In genomic region chr3:125928816-125929545, GRCh38 we compare ENCODE assay signal across 8 cellular contexts. TPM values are rescaled to one million over a fixed set of nuclear protein-coding genes. Genes with fewer than 3 reads are reported as not detected.
A peak's percentile ranks its signal among the peaks of the same experiment; 100 is the strongest.
DNase-seq lines count a peak whose midpoint lies in the region; ATAC-seq, FAIRE-seq and TF ChIP-seq lines count a peak whose summit lies in the region.
"Not testable (repeated sequence)": the region's sequence is repeated elsewhere in the genome, so short reads cannot be mapped to it uniquely, and the experiment has no call there.

No MANE protein-coding gene starts in this region.

- POLR2A ChIA-PET in GM10248 (lab: Yijun Ruan, JAX); T-cell (lab: Charles Lee): not testable (repeated sequence)

- peak; percentile 87 for FAIRE-seq in urothelium cell line (lab: Jason Lieb, UNC)

- H3K4me3 ChIP-seq in lung: not testable (repeated sequence)

- CTCF ChIA-PET in GM10248 (lab: Yijun Ruan, JAX): interaction anchor here (1.0 to 1.8 kb wide), 5 partner anchors 13 to 541 kb away, joined by 3 to 5 read pairs (median 4); no protein-coding TSS in a partner anchor
- CTCF ChIA-PET in T-cell (lab: Charles Lee): interaction anchor here in 1 of 2 donors (0.6 kb wide), 1 partner anchor 267 kb away, joined by 3 read pairs; no protein-coding TSS in a partner anchor

- DNase-seq in GM10248 (ENCODE audit: extremely low spot score); urothelium cell line (ENCODE audit: low spot score): not testable (repeated sequence)
- DNase-seq in NCI-H1694 (lab: John Stamatoyannopoulos, UW) (peak; percentile 27), T-cell (peak in 33 of 34 experiments; percentile 21 to 71 (median 57)), endothelial cell (ENCODE audit: low spot score) (peak; percentile 87), lung (ENCODE audit: low spot score) (peak; percentile 67)
- peak; percentile 57 for DNase-seq in activated T-helper 2 cell treated with anti-CD3 and anti-CD28 coated beads, Interferon-gamma antibody, Interleukin-2, Interleukin-4, amounts not matched to agents 10 μg/mL and 5 μg/mL and 100 μg/mL, durations not matched to agents 14 hours and 24 hours and 36 hours (ENCODE audit: low spot score)
- DNase-seq in stimulated activated CD4-positive, alpha-beta T cell treated with anti-CD3 and anti-CD28 coated beads, Interleukin-15, amount 100 ng/mL, for 1 hour (ENCODE audit: low read depth in 1 of 2, low spot score in 1 of 2): peak; percentile 32 to 58

- H3K27ac ChIP-seq in lung (ENCODE audit: low read depth in 1 of 2, low read length in 1 of 2): not testable (repeated sequence)

- intact Hi-C loops in activated T-helper 2 cell treated with anti-CD3 and anti-CD28 coated beads, Interferon-gamma antibody, Interleukin-2, Interleukin-4, amounts not matched to agents 10 μg/mL and 5 μg/mL and 100 μg/mL, durations not matched to agents 14 hours and 24 hours and 36 hours (cut with micrococcal nuclease): not testable (repeated sequence)

- not testable (repeated sequence) for H3K9me3 ChIP-seq in lung (ENCODE audit: control insufficient read depth in 2 of 2, insufficient read depth in 1 of 2, low read length in 1 of 2)

- H3K4me3 Mint-ChIP-seq in T-cell; activated T-helper 2 cell treated with anti-CD3 and anti-CD28 coated beads, Interferon-gamma antibody, Interleukin-2, Interleukin-4, amounts not matched to agents 10 μg/mL and 5 μg/mL and 100 μg/mL, durations not matched to agents 14 hours and 24 hours and 36 hours (ENCODE audit: low read depth); endothelial cell (ENCODE audit: unreplicated experiment): not testable (repeated sequence)

- H3K27ac Mint-ChIP-seq in T-cell; activated T-helper 2 cell treated with anti-CD3 and anti-CD28 coated beads, Interferon-gamma antibody, Interleukin-2, Interleukin-4, amounts not matched to agents 10 μg/mL and 5 μg/mL and 100 μg/mL, durations not matched to agents 14 hours and 24 hours and 36 hours; endothelial cell (ENCODE audit: unreplicated experiment): not testable (repeated sequence)

- WGBS in lung, 2 donors: 33 to 37% methylated on average over 21 of the region's 21 CpGs

- TF ChIP-seq CTCF in GM10248 (IDR thresholded peaks at IDR 0.05; ENCODE audit: control extremely low read depth, extremely low read depth, low read depth, missing control alignments) (peak; percentile 81), endothelial cell (IDR thresholded peaks at IDR 0.05; ENCODE audit: unreplicated experiment) (peak; percentile 71), lung (IDR thresholded peaks at IDR 0.05; ENCODE audit: control extremely low read depth, extremely low read depth) (peak; percentile 26)

- H3K36me3 Mint-ChIP-seq in T-cell; activated T-helper 2 cell treated with anti-CD3 and anti-CD28 coated beads, Interferon-gamma antibody, Interleukin-2, Interleukin-4, amounts not matched to agents 10 μg/mL and 5 μg/mL and 100 μg/mL, durations not matched to agents 14 hours and 24 hours and 36 hours (ENCODE audit: low read depth); endothelial cell (ENCODE audit: low read depth, unreplicated experiment): not testable (repeated sequence)

- ATAC-seq in T-cell (replicated peaks in 1 of 4); lung (ENCODE audit: insufficient read depth, low FRiP score): not testable (repeated sequence)

- not testable (repeated sequence) for H3K4me1 ChIP-seq in lung (ENCODE audit: control insufficient read depth in 2 of 2, insufficient read depth in 2 of 2, low read length in 2 of 2)

- not testable (repeated sequence) for H3K27me3 Mint-ChIP-seq in T-cell; activated T-helper 2 cell treated with anti-CD3 and anti-CD28 coated beads, Interferon-gamma antibody, Interleukin-2, Interleukin-4, amounts not matched to agents 10 μg/mL and 5 μg/mL and 100 μg/mL, durations not matched to agents 14 hours and 24 hours and 36 hours (ENCODE audit: low read depth); endothelial cell (ENCODE audit: unreplicated experiment)

- H3K36me3 ChIP-seq in lung (ENCODE audit: control insufficient read depth in 2 of 2, insufficient read depth in 2 of 2, low read length in 2 of 2): not testable (repeated sequence)

- H3K27me3 ChIP-seq in lung (ENCODE audit: control insufficient read depth, insufficient read depth): not testable (repeated sequence)

- H3K4me1 Mint-ChIP-seq in T-cell: peaks cover 7 to 12% (median 8%) of the 10 kb centered on the region in 3 donors
- not testable (repeated sequence) for H3K4me1 Mint-ChIP-seq in activated T-helper 2 cell treated with anti-CD3 and anti-CD28 coated beads, Interferon-gamma antibody, Interleukin-2, Interleukin-4, amounts not matched to agents 10 μg/mL and 5 μg/mL and 100 μg/mL, durations not matched to agents 14 hours and 24 hours and 36 hours (ENCODE audit: low read depth); endothelial cell (ENCODE audit: unreplicated experiment)

- not testable (repeated sequence) for H3K9me3 Mint-ChIP-seq in T-cell; activated T-helper 2 cell treated with anti-CD3 and anti-CD28 coated beads, Interferon-gamma antibody, Interleukin-2, Interleukin-4, amounts not matched to agents 10 μg/mL and 5 μg/mL and 100 μg/mL, durations not matched to agents 14 hours and 24 hours and 36 hours; endothelial cell (ENCODE audit: unreplicated experiment)

RNA-seq across cellular contexts. Expression of gene ROPN1B, which starts 40.0 kb away (rescaled TPM):
- total RNA-seq in T-cell (not detected), endothelial cell (ENCODE audit: unreplicated experiment) (not detected), lung (under 1 TPM; 0.34 to 0.67 TPM)
- total RNA-seq in activated T-helper 2 cell treated with anti-CD3 and anti-CD28 coated beads, Interferon-gamma antibody, Interleukin-2, Interleukin-4, amounts not matched to agents 10 μg/mL and 5 μg/mL and 100 μg/mL, durations not matched to agents 14 hours and 24 hours and 36 hours: not detected in 2 replicates
- under 1 TPM; 0.14 to 0.61 TPM for polyA plus RNA-seq in lung

Comparison
In these comparisons a context has a peak if more than half of its experiments do, and no peak if none do; other contexts are left out.
1. CTCF ChIP-seq: peak in every context shown above with its lines; median percentile 81 in GM10248; 71 in endothelial cell; 26 in lung.